ENCODE assay signal across 19 cellular contexts in genomic region chr11:96412761-96413381, GRCh38. TPM values are rescaled to one million over a fixed set of nuclear protein-coding genes. Genes with fewer than 3 reads are reported as not detected.
A peak's percentile ranks its signal among the peaks of the same experiment; 100 is the strongest.
DNase-seq lines count a peak whose midpoint lies in the region; ATAC-seq, FAIRE-seq and TF ChIP-seq lines count a peak whose summit lies in the region.
"Had no signal": no experiment of that assay in that cellular context is flagged by ENCODE, and none has a peak within 500 bp of the region (broad histone marks: within the 10 kb centered on the region; RNA-seq: fewer than 3 reads in every experiment).

No MANE protein-coding gene starts in this region.

- CTCF ChIA-PET in GM12878 (lab: Yijun Ruan, JAX): interaction anchor here (0.9 to 1.4 kb wide), 5 partner anchors 12 to 577 kb away, joined by 3 to 5 read pairs (median 3); partner anchors contain the start of gene JRKL
- CTCF ChIA-PET in activated CD8-positive, alpha-beta memory T cell treated with anti-CD3 and anti-CD28 coated beads, Interleukin-2, amount 10 ng/mL, durations not matched to agents 7 days and 5 days (lab: Charles Lee): interaction anchor here (0.9 kb wide), 1 partner anchor 358 kb away, joined by 3 read pairs; no protein-coding TSS in a partner anchor

- 0% methylated on average over 1 of the region's 1 CpG for WGBS in GM12878 (ENCODE audit: insufficient coverage, insufficient replicate concordance, low lambda C conversion rate, missing lambda C conversion rate)

- POLR2A ChIA-PET in GM12878 (lab: Charles Lee): no interaction called here

- H3K4me3 ChIP-seq in GM12878: no peak overlapping the region
- H3K4me3 ChIP-seq: K562 had no signal

- H3K79me2 ChIP-seq in GM12878 (ENCODE audit: control insufficient read depth, insufficient read depth, low read length): no peaks in the 10 kb centered on the region

- H3K9ac ChIP-seq in GM12878 (ENCODE audit: control insufficient read depth, insufficient read depth, low read length): no peak overlapping the region

- ATAC-seq in GM19463 (IDR thresholded peaks at IDR 0.05; ENCODE audit: unreplicated experiment) (peak; percentile 79), HG03432 (IDR thresholded peaks at IDR 0.05; ENCODE audit: unreplicated experiment) (peak; percentile 65), GM12878 (peak; percentile 78), HG03139 (IDR thresholded peaks at IDR 0.05; ENCODE audit: unreplicated experiment) (no peak)
- ATAC-seq in activated CD8-positive, alpha-beta memory T cell treated with anti-CD3 and anti-CD28 coated beads, Interleukin-2, amount 10 ng/mL, durations not matched to agents 7 days and 5 days: no peak
- ATAC-seq: K562 had no signal

- TF ChIP-seq RAD21 in GM12878 (IDR thresholded peaks at IDR 0.05; ENCODE audit: insufficient read depth, low read depth, low read length): no peak

- intact Hi-C loops in GM12878 (cut with micrococcal nuclease; ENCODE audit: unreplicated experiment): no loop called here

- DNase-seq in GM12878 (ENCODE audit: low read depth, low spot score) (no peak), neural crest cell (ENCODE audit: low read depth, low spot score) (no peak), retina (no peak), activated gamma-delta T cell (lab: John Stamatoyannopoulos, UW) (no peak)
- no peak for DNase-seq in activated CD8-positive, alpha-beta memory T cell treated with anti-CD3 and anti-CD28 coated beads, Interleukin-2, amount 10 ng/mL, durations not matched to agents 7 days and 5 days
- DNase-seq: AML-193, COR-L47, DMS153, H7, NCI-H1436 treated with DMSO at 0.1 percent for 48 hours, NCI-H2081, NCI-H510A, NCI-H82, SW 1271 had no signal

- H3K4me1 ChIP-seq in GM12878 (ENCODE audit: control insufficient read depth, insufficient read depth, low read length): no peaks in the 10 kb centered on the region

- H3K36me3 ChIP-seq in GM12878 (ENCODE audit: control insufficient read depth in 2 of 2, insufficient read depth in 2 of 2, low read length in 1 of 2): no peaks in the 10 kb centered on the region

- in situ Hi-C loops in GM12878 (cut with MboI): no loop called here

- no peaks in the 10 kb centered on the region; the same call in 2 of the 3 replicates for H3K9me3 ChIP-seq in GM12878 (replicated peaks; ENCODE audit: control insufficient read depth, insufficient read depth, low read length)

- H2AFZ ChIP-seq in GM12878 (ENCODE audit: control insufficient read depth, low read depth, low read length): no peak overlapping the region; the same call in none of the 2 replicates

- H3K27me3 Mint-ChIP-seq in neural crest cell (ENCODE audit: low read depth): no peaks in the 10 kb centered on the region
- peaks cover 16% of the 10 kb centered on the region for H3K27me3 Mint-ChIP-seq in activated CD8-positive, alpha-beta memory T cell treated with anti-CD3 and anti-CD28 coated beads, Interleukin-2, amount 10 ng/mL, durations not matched to agents 7 days and 5 days

- TF ChIP-seq CTCF in GM12878 (IDR thresholded peaks at IDR 0.05 in 2 of 3, conservative IDR thresholded peaks at IDR 0.05 in 1 of 3; ENCODE audit: control insufficient read depth in 2 of 3, extremely low read depth in 1 of 3, insufficient read depth in 1 of 3, low read depth in 3 of 3, low read length in 3 of 3) (no peak), neural crest cell (conservative IDR thresholded peaks at IDR 0.05) (no peak)

- H3K4me1 Mint-ChIP-seq in neural crest cell: no peaks in the 10 kb centered on the region
- H3K4me1 Mint-ChIP-seq in activated CD8-positive, alpha-beta memory T cell treated with anti-CD3 and anti-CD28 coated beads, Interleukin-2, amount 10 ng/mL, durations not matched to agents 7 days and 5 days: no peaks in the 10 kb centered on the region

- peak overlapping the region; percentile 41 for H3K4me3 Mint-ChIP-seq in neural crest cell
- no peak overlapping the region for H3K4me3 Mint-ChIP-seq in activated CD8-positive, alpha-beta memory T cell treated with anti-CD3 and anti-CD28 coated beads, Interleukin-2, amount 10 ng/mL, durations not matched to agents 7 days and 5 days

- TF ChIP-seq EP300 in GM12878 (IDR thresholded peaks at IDR 0.05; ENCODE audit: borderline replicate concordance in 1 of 2, control insufficient read depth in 1 of 2, low read depth in 2 of 2, low read length in 2 of 2): no peak

- H3K4me2 ChIP-seq in GM12878 (ENCODE audit: control insufficient read depth, insufficient read depth): no peak overlapping the region

- H3K9me3 Mint-ChIP-seq in neural crest cell: peaks cover 11% of the 10 kb centered on the region
- H3K9me3 Mint-ChIP-seq in activated CD8-positive, alpha-beta memory T cell treated with anti-CD3 and anti-CD28 coated beads, Interleukin-2, amount 10 ng/mL, durations not matched to agents 7 days and 5 days (ENCODE audit: low read depth): no peaks in the 10 kb centered on the region

- no peak overlapping the region for H3K27ac ChIP-seq in GM12878 (ENCODE audit: control insufficient read depth, insufficient read depth)
- H3K27ac ChIP-seq: HL-60 had no signal

- H3K27me3 ChIP-seq in GM12878 (replicated peaks in 1 of 2; ENCODE audit: control insufficient read depth in 2 of 2, insufficient read depth in 2 of 2, low read length in 1 of 2): no peaks in the 10 kb centered on the region

- no peak for FAIRE-seq in GM12878 (lab: Jason Lieb, UNC)
- FAIRE-seq: K562 had no signal

- no peak overlapping the region for H3K27ac Mint-ChIP-seq in neural crest cell (ENCODE audit: unreplicated experiment)
- no peak overlapping the region for H3K27ac Mint-ChIP-seq in activated CD8-positive, alpha-beta memory T cell treated with anti-CD3 and anti-CD28 coated beads, Interleukin-2, amount 10 ng/mL, durations not matched to agents 7 days and 5 days

- TF ChIP-seq POLR2A in GM12878 (IDR thresholded peaks at IDR 0.05; ENCODE audit: low read depth, low read length): no peak

- peaks cover 4% of the 10 kb centered on the region for H3K36me3 Mint-ChIP-seq in neural crest cell (ENCODE audit: low read depth)
- no peaks in the 10 kb centered on the region for H3K36me3 Mint-ChIP-seq in activated CD8-positive, alpha-beta memory T cell treated with anti-CD3 and anti-CD28 coated beads, Interleukin-2, amount 10 ng/mL, durations not matched to agents 7 days and 5 days

- BruUV-seq in GM12878 (replicated peaks; lab: Mats Ljungman, UMichigan): no TSS peak

- H4K20me1 ChIP-seq in GM12878 (ENCODE audit: control insufficient read depth, insufficient read depth): no peaks in the 10 kb centered on the region

- RAD21 ChIA-PET in GM12878 (lab: Charles Lee; ENCODE audit: unreplicated experiment): interaction anchor here (0.9 to 1.2 kb wide), 2 partner anchors 19 to 52 kb away, joined by 3 read pairs; no protein-coding TSS in a partner anchor

- SMC1A ChIA-PET in GM12878 (lab: Charles Lee; ENCODE audit: uncharacterized antibody, unreplicated experiment): interaction anchor here (0.5 to 1.2 kb wide), 7 partner anchors 19 to 577 kb away, joined by 3 to 4 read pairs (median 3); partner anchors contain the start of gene MAML2

TF ChIP-seq in GM12878, 131 proteins besides CTCF, POLR2A, EP300 and RAD21 (continues in another document):
- TF ChIP-seq DPF2 (IDR thresholded peaks at IDR 0.05): no peak
- TF ChIP-seq GATAD2B (conservative IDR thresholded peaks at IDR 0.05; ENCODE audit: low read depth): no peak
- TF ChIP-seq NR2F1 (conservative IDR thresholded peaks at IDR 0.05): no peak
- TF ChIP-seq CBX3 (IDR thresholded peaks at IDR 0.05; ENCODE audit: borderline replicate concordance, low read depth): no peak
- TF ChIP-seq BMI1 (IDR thresholded peaks at IDR 0.05; ENCODE audit: borderline replicate concordance): no peak
- no peak for TF ChIP-seq PML (IDR thresholded peaks at IDR 0.05; ENCODE audit: low read length)

RNA-seq across cellular contexts. Expression of gene JRKL, which starts 23.1 kb away (rescaled TPM):
- total RNA-seq in GM12878 (2013; cell fraction: nucleolus; rRNA removed): 10.9 and 13.3 TPM in 2 replicates
- total RNA-seq in GM12878 (2014; rRNA removed) (3.8 and 6.3 TPM in 2 replicates), GM12878 (2014; rRNA removed; fragmentation: Illumina TruSeq; extraction: Trizol) (11.1 and 11.7 TPM in 2 replicates), GM12878 (2021) (8.4 and 8.6 TPM in 2 replicates), neural crest cell (8.2 and 8.9 TPM in 2 replicates)
- 3.1 TPM for polyA plus RNA-seq in GM12878 (2011; ENCODE audit: low read depth)
- polyA plus RNA-seq in GM12878 (2011; rRNA removed) (11.3 and 20.1 TPM in 2 replicates), GM12878 (2014; fragmentation: Illumina TruSeq; extraction: Trizol) (12.4 and 16.3 TPM in 2 replicates), GM12878 (2014; fragmentation: Nextera tagmentation; extraction: Ambion mirVana) (1 to 10 TPM; 4.6 to 4.8 TPM), GM12878 (2014; rRNA removed) (7.4 and 8.9 TPM in 2 replicates), GM12878 (2016; fragmentation: Nextera tagmentation; extraction: Ambion mirVana) (1 to 10 TPM; 7.8 to 8.4 TPM)
- polyA plus RNA-seq in GM12878 (2011; cell fraction: cytosol; rRNA removed): 2.7 and 3.0 TPM in 2 replicates
- polyA plus RNA-seq in GM12878 (2011; cell fraction: nucleus; rRNA removed): 10.2 and 11.2 TPM in 2 replicates
- 4.4 and 9.8 TPM in 2 replicates for polyA plus RNA-seq in GM12878 (2012)
- 4.2 and 6.8 TPM in 2 replicates for polyA minus RNA-seq in GM12878 (2011; rRNA and poly(A)+ RNA removed)
- polyA minus RNA-seq in GM12878 (2011; cell fraction: cytosol; rRNA and poly(A)+ RNA removed): 2.2 and 2.7 TPM in 2 replicates
- polyA minus RNA-seq in GM12878 (2011; cell fraction: nucleus; rRNA and poly(A)+ RNA removed): 5.2 and 5.3 TPM in 2 replicates
- total RNA-seq in activated CD8-positive, alpha-beta memory T cell treated with anti-CD3 and anti-CD28 coated beads, Interleukin-2, amount 10 ng/mL, durations not matched to agents 7 days and 5 days: 10 to 100 TPM in 1 of 2 experiments, 1 to 10 TPM in 1; 9.6 to 11.2 TPM

RNA-seq across cellular contexts. Expression of gene CCDC82, which starts 23.2 kb away (rescaled TPM):
- total RNA-seq in GM12878 (2013; cell fraction: nucleolus; rRNA removed): 104 and 112 TPM in 2 replicates
- total RNA-seq in GM12878 (2014; rRNA removed) (15.2 and 19.9 TPM in 2 replicates), GM12878 (2014; rRNA removed; fragmentation: Illumina TruSeq; extraction: Trizol) (31.7 and 35.7 TPM in 2 replicates), GM12878 (2021) (20.6 and 21.4 TPM in 2 replicates), neural crest cell (29.5 and 34.7 TPM in 2 replicates)
- 12.0 TPM for polyA plus RNA-seq in GM12878 (2011; ENCODE audit: low read depth)
- polyA plus RNA-seq in GM12878 (2011; rRNA removed) (30.7 and 58.6 TPM in 2 replicates), GM12878 (2014; fragmentation: Illumina TruSeq; extraction: Trizol) (62.4 and 72.7 TPM in 2 replicates), GM12878 (2014; fragmentation: Nextera tagmentation; extraction: Ambion mirVana) (10 to 100 TPM; 24.5 to 24.7 TPM), GM12878 (2014; rRNA removed) (25.7 and 26.9 TPM in 2 replicates), GM12878 (2016; fragmentation: Nextera tagmentation; extraction: Ambion mirVana) (10 to 100 TPM; 31.0 to 32.0 TPM)
- 5.3 and 5.9 TPM in 2 replicates for polyA plus RNA-seq in GM12878 (2011; cell fraction: cytosol; rRNA removed)
- 41.7 and 54.9 TPM in 2 replicates for polyA plus RNA-seq in GM12878 (2011; cell fraction: nucleus; rRNA removed)
- 22.0 and 27.9 TPM in 2 replicates for polyA plus RNA-seq in GM12878 (2012)
- 13.8 and 13.9 TPM in 2 replicates for polyA minus RNA-seq in GM12878 (2011; rRNA and poly(A)+ RNA removed)
- 4.8 and 5.6 TPM in 2 replicates for polyA minus RNA-seq in GM12878 (2011; cell fraction: cytosol; rRNA and poly(A)+ RNA removed)
- polyA minus RNA-seq in GM12878 (2011; cell fraction: nucleus; rRNA and poly(A)+ RNA removed): 31.8 and 55.0 TPM in 2 replicates
- 10 to 100 TPM; 31.5 to 32.9 TPM for total RNA-seq in activated CD8-positive, alpha-beta memory T cell treated with anti-CD3 and anti-CD28 coated beads, Interleukin-2, amount 10 ng/mL, durations not matched to agents 7 days and 5 days

Comparison
In these comparisons a context has a peak if more than half of its experiments do, and no peak if none do; other contexts are left out.
1. ATAC-seq: peak in GM19463 (single experiment), HG03432 (single experiment) and GM12878 (single experiment); none in activated CD8-positive, alpha-beta memory T cell treated with anti-CD3 and anti-CD28 coated beads, Interleukin-2, amount 10 ng/mL, durations not matched to agents 7 days and 5 days (single experiment) and HG03139 (single experiment).